In genomic region chr15:74635228-74635627, GRCh38 we compare ENCODE assay signal across 1 cellular context.
A peak's percentile ranks its signal among the peaks of the same experiment; 100 is the strongest.
TF ChIP-seq lines count a peak whose summit lies in the region.

No MANE protein-coding gene starts in this region.

TF ChIP-seq in GM12878, 131 proteins besides CTCF, POLR2A, EP300 and RAD21 (continued from another document):
- TF ChIP-seq CUX1 (IDR thresholded peaks at IDR 0.05; ENCODE audit: insufficient replicate concordance, low read depth, low read length): no peak
- no peak for TF ChIP-seq CREB1 (IDR thresholded peaks at IDR 0.05; ENCODE audit: low read depth)
- no peak for TF ChIP-seq HDAC6 (IDR thresholded peaks at IDR 0.05; ENCODE audit: unreplicated experiment)
- TF ChIP-seq IRF3 (IDR thresholded peaks at IDR 0.05): no peak
- 0 out of 2 replicates have a peak, but pooled peaks have one; percentile 49 for TF ChIP-seq RB1 (IDR thresholded peaks at IDR 0.05; ENCODE audit: borderline replicate concordance)
- no peak for TF ChIP-seq FOXM1 (IDR thresholded peaks at IDR 0.05; ENCODE audit: low read depth, low read length)
- TF ChIP-seq SMAD5 (IDR thresholded peaks at IDR 0.05; ENCODE audit: low read depth): no peak
- TF ChIP-seq YY1 (IDR thresholded peaks at IDR 0.05; ENCODE audit: low read depth, low read length): peak; percentile 49; the same call in 1 of the 2 replicates
- no peak for TF ChIP-seq BRCA1 (IDR thresholded peaks at IDR 0.05; ENCODE audit: low read depth, low read length)
- TF ChIP-seq ZNF274 (IDR thresholded peaks at IDR 0.05; ENCODE audit: insufficient read depth, insufficient read length): no peak
- no peak for TF ChIP-seq PBX3 (IDR thresholded peaks at IDR 0.05; ENCODE audit: insufficient replicate concordance, low read depth, low read length)
- no peak for TF ChIP-seq TAF1 (IDR thresholded peaks at IDR 0.05; ENCODE audit: borderline replicate concordance, low read depth, low read length)
- TF ChIP-seq TCF12 (IDR thresholded peaks at IDR 0.05; ENCODE audit: low read depth, low read length): no peak
- no peak for TF ChIP-seq PAX5 (IDR thresholded peaks at IDR 0.05; ENCODE audit: borderline replicate concordance, low read depth, low read length)
- TF ChIP-seq EGR1 (IDR thresholded peaks at IDR 0.05; ENCODE audit: borderline replicate concordance in 1 of 2, low read depth in 2 of 2, low read length in 2 of 2): no peak
- no peak for TF ChIP-seq BCL3 (IDR thresholded peaks at IDR 0.05; ENCODE audit: borderline replicate concordance, insufficient read depth, low read depth, low read length, poor library complexity, severe bottlenecking)
- TF ChIP-seq, protein P1, sequence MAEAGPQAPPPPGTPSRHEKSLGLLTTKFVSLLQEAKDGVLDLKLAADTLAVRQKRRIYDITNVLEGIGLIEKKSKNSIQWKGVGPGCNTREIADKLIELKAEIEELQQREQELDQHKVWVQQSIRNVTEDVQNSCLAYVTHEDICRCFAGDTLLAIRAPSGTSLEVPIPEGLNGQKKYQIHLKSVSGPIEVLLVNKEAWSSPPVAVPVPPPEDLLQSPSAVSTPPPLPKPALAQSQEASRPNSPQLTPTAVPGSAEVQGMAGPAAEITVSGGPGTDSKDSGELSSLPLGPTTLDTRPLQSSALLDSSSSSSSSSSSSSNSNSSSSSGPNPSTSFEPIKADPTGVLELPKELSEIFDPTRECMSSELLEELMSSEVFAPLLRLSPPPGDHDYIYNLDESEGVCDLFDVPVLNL (IDR thresholded peaks at IDR 0.05; ENCODE audit: low read depth, low read length): no peak
- peak; percentile 74 for TF ChIP-seq RELA (IDR thresholded peaks at IDR 0.05; ENCODE audit: borderline replicate concordance, partially characterized antibody)
- TF ChIP-seq, protein P2, sequence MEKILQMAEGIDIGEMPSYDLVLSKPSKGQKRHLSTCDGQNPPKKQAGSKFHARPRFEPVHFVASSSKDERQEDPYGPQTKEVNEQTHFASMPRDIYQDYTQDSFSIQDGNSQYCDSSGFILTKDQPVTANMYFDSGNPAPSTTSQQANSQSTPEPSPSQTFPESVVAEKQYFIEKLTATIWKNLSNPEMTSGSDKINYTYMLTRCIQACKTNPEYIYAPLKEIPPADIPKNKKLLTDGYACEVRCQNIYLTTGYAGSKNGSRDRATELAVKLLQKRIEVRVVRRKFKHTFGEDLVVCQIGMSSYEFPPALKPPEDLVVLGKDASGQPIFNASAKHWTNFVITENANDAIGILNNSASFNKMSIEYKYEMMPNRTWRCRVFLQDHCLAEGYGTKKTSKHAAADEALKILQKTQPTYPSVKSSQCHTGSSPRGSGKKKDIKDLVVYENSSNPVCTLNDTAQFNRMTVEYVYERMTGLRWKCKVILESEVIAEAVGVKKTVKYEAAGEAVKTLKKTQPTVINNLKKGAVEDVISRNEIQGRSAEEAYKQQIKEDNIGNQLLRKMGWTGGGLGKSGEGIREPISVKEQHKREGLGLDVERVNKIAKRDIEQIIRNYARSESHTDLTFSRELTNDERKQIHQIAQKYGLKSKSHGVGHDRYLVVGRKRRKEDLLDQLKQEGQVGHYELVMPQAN (conservative IDR thresholded peaks at IDR 0.05): no peak
